ENCODE assay signal across 10 cellular contexts in the genomic region with DNA sequence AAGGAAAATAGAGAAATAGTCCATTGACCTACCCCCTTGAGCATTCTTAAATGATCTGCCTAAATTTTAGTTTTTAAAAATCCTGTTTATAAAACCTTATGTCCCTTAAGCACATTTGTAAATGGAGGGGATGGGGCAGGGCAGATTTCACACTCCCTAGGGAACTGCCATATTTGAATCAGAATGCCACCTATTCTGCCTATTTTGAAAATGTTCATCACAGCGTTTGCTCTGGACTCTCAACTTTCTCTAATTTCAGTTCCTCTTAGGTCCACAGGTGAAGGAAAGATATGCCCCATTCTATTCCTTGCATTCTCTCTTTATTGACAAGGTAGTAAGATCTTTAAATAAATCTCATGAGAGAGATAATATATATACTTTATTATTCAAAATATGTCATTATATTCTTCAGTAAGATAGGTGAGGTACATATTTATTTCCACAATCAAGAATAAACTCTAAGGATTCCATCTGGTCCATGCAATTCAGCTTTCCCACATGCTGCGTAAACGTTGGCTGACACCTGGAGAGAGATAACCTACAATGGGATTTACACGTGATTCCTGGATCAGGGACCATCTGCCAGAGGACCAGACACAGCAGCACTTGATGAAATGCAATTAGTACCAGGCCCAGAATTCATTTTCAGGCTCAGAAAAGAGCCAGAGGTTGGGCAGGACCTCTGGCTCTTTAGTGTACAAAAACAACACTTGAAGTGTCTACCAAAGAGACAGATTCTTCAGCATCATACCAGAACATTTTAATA. TPM values are rescaled to one million over a fixed set of nuclear protein-coding genes. Genes with fewer than 3 reads are reported as not detected.
DNase-seq lines count a peak whose midpoint lies in the region; ATAC-seq, FAIRE-seq and TF ChIP-seq lines count a peak whose summit lies in the region.
"Had no signal": no experiment of that assay in that cellular context is flagged by ENCODE, and none has a peak within 500 bp of the region (broad histone marks: within the 10 kb centered on the region; RNA-seq: fewer than 3 reads in every experiment).

No MANE protein-coding gene starts in this region.

- H3K27me3 Mint-ChIP-seq in CD8-positive, alpha-beta memory T cell = peaks cover 0 to 1% of the 10 kb centered on the region in 2 donors

- H3K9ac ChIP-seq in keratinocyte (ENCODE audit: control insufficient read depth, extremely low read depth, insufficient read depth, low read length) = no peak overlapping the region

- dilution Hi-C loops in keratinocyte (cut with MboI; ENCODE audit: extremely low pct_ligation_motif_present, low sequenced_read_pairs) = no loop called here

- in situ Hi-C loops in Panc1 (cut with HindIII; ENCODE audit: low pct_unique_long_range_greater_than_20kb, low sequenced_read_pairs) = no loop called here

- no peak overlapping the region for H3K4me3 ChIP-seq in CD8-positive, alpha-beta memory T cell (ENCODE audit: low read length)
- H3K4me3 ChIP-seq in GM06990 (replicated peaks; ENCODE audit: low read depth, low read length) (no peak overlapping the region; the same call in 1 of the 2 replicates), Panc1 (ENCODE audit: low read depth in 2 of 2, low read length in 2 of 2) (no peak overlapping the region), keratinocyte (ENCODE audit: control insufficient read depth in 2 of 3, extremely low read depth in 1 of 3, insufficient read depth in 2 of 3, low read depth in 1 of 3, low read length in 3 of 3) (peak overlapping the region in 1 of 3 experiments; percentile 17), esophagus muscularis mucosa (no peak overlapping the region)

- no peaks in the 10 kb centered on the region for H3K36me3 ChIP-seq in CD8-positive, alpha-beta memory T cell (ENCODE audit: insufficient read depth, low read length)
- H3K36me3 ChIP-seq in GM06990 (ENCODE audit: control insufficient read depth, insufficient read depth, low read length) = no peaks in the 10 kb centered on the region
- H3K36me3 ChIP-seq in Panc1 (ENCODE audit: control insufficient read depth, insufficient read depth, low read length) = peaks cover 6% of the 10 kb centered on the region; the same call in 1 of the 2 replicates
- H3K36me3 ChIP-seq in keratinocyte (ENCODE audit: control insufficient read depth in 2 of 2, extremely low read depth in 1 of 2, insufficient read depth in 2 of 2, low read length in 2 of 2) = no peaks in the 10 kb centered on the region
- no peaks in the 10 kb centered on the region for H3K36me3 ChIP-seq in esophagus muscularis mucosa

- H3K4me3 Mint-ChIP-seq in CD8-positive, alpha-beta memory T cell = peak overlapping the region; percentile 89 to 96 (median 93)

- no peak for TF ChIP-seq POLR2A in esophagus muscularis mucosa (IDR thresholded peaks at IDR 0.05; ENCODE audit: low read depth)

- H2AFZ ChIP-seq in keratinocyte (ENCODE audit: control insufficient read depth, low read length) = no peak overlapping the region

- no peaks in the 10 kb centered on the region for H3K9me1 ChIP-seq in keratinocyte (ENCODE audit: control insufficient read depth, extremely low read depth, insufficient read depth, low read length)

- no peak for TF ChIP-seq EP300 in esophagus muscularis mucosa (IDR thresholded peaks at IDR 0.05)

- FAIRE-seq in keratinocyte (lab: Jason Lieb, UNC) = no peak

- BruUV-seq in Panc1 (replicated peaks; lab: Mats Ljungman, UMichigan) = TSS peak; percentile 79

- TF ChIP-seq CTCF in GM06990 (IDR thresholded peaks at IDR 0.05; ENCODE audit: insufficient read depth, low read length, poor library complexity, severe bottlenecking) (no peak), Panc1 (IDR thresholded peaks at IDR 0.05) (no peak), keratinocyte (optimal IDR thresholded peaks at IDR 0.05 in 1 of 3, IDR thresholded peaks at IDR 0.05 in 1 of 3, conservative IDR thresholded peaks at IDR 0.05 in 1 of 3; ENCODE audit: extremely low read depth in 1 of 3, insufficient read depth in 2 of 3, low read length in 3 of 3) (no peak), esophagus muscularis mucosa (IDR thresholded peaks at IDR 0.05) (no peak)

- POLR2A ChIA-PET in CD8-positive, alpha-beta memory T cell (lab: Charles Lee) = no interaction called here
- POLR2A ChIA-PET in Panc1 (lab: Charles Lee) = no interaction called here

- H3K27ac Mint-ChIP-seq in CD8-positive, alpha-beta memory T cell = peak overlapping the region; percentile 30 to 93 (median 90)

- H3K36me3 Mint-ChIP-seq in CD8-positive, alpha-beta memory T cell = peaks cover 0 to 4% (median 0%) of the 10 kb centered on the region in 3 donors

- H3K4me1 ChIP-seq in CD8-positive, alpha-beta memory T cell (ENCODE audit: insufficient read depth, low read length) = peaks cover 41% of the 10 kb centered on the region
- H3K4me1 ChIP-seq in Panc1 (ENCODE audit: control insufficient read depth, insufficient read depth, low read length) (peaks cover 25% of the 10 kb centered on the region), keratinocyte (ENCODE audit: control insufficient read depth, extremely low read depth, insufficient read depth, low read length) (peaks cover 9% of the 10 kb centered on the region), esophagus muscularis mucosa (peaks cover 15 to 37% (median 36%) of the 10 kb centered on the region in 4 donors)

- 87% methylated on average over 4 of the region's 4 CpGs for WGBS in esophagus muscularis mucosa

- intact Hi-C loops in Panc1 (cut with micrococcal nuclease; ENCODE audit: unreplicated experiment) = loop anchor here (10.0 kb wide), 1 partner anchor 113 kb away; no protein-coding TSS in a partner anchor
- intact Hi-C loops in esophagus muscularis mucosa (cut with DNase I) = loop anchor here (2.0 to 5.0 kb wide), 2 partner anchors 133 to 149 kb away; no protein-coding TSS in a partner anchor

- peak overlapping the region; percentile 7 for H3K4me2 ChIP-seq in keratinocyte (ENCODE audit: control insufficient read depth, extremely low read depth, insufficient read depth, low read depth, low read length)

- H3K79me2 ChIP-seq in keratinocyte (ENCODE audit: control insufficient read depth, insufficient read depth, low read length) = peaks cover 5% of the 10 kb centered on the region

- no peaks in the 10 kb centered on the region for H3K9me3 Mint-ChIP-seq in CD8-positive, alpha-beta memory T cell

- ATAC-seq in Panc1 (no peak), GM21576 (IDR thresholded peaks at IDR 0.05; ENCODE audit: unreplicated experiment) (no peak), HG03175 (IDR thresholded peaks at IDR 0.05; ENCODE audit: unreplicated experiment) (no peak)

- peaks cover 57 to 72% (median 71%) of the 10 kb centered on the region in 3 donors for H3K4me1 Mint-ChIP-seq in CD8-positive, alpha-beta memory T cell

- H3K27ac ChIP-seq in CD8-positive, alpha-beta memory T cell (ENCODE audit: low read depth, low read length) = no peak overlapping the region
- H3K27ac ChIP-seq in Panc1 (ENCODE audit: low read length) (peak overlapping the region; percentile 29; the same call in 1 of the 2 replicates), keratinocyte (ENCODE audit: control insufficient read depth, insufficient read depth, low read length) (no peak overlapping the region), esophagus muscularis mucosa (replicated peaks in 1 of 4) (no peak overlapping the region)

- H4K20me1 ChIP-seq in keratinocyte (ENCODE audit: control insufficient read depth, extremely low read depth, insufficient read depth, low read length) = no peaks in the 10 kb centered on the region

- no peak for DNase-seq in CD8-positive, alpha-beta memory T cell
- peak; percentile 28 for DNase-seq in GM06990 (ENCODE audit: extremely low read depth, insufficient read length)
- DNase-seq in Panc1 (ENCODE audit: low read depth, low spot score) = no peak
- DNase-seq in keratinocyte (ENCODE audit: low read depth, low spot score) = no peak
- no peak for DNase-seq in esophagus muscularis mucosa (ENCODE audit: extremely low spot score)
- no peak for DNase-seq in NCI-H2107 (lab: John Stamatoyannopoulos, UW)
- DNase-seq: activated gamma-delta T cell, T1000 had no signal

- CTCF ChIA-PET in CD8-positive, alpha-beta memory T cell (lab: Charles Lee) = interaction anchor here (0.8 to 1.0 kb wide), 2 partner anchors 10 to 94 kb away, joined by 3 read pairs; no protein-coding TSS in a partner anchor
- CTCF ChIA-PET in Panc1 (lab: Charles Lee) = interaction anchor here (1.6 kb wide), 1 partner anchor 133 kb away, joined by 5 read pairs; no protein-coding TSS in a partner anchor

- H3K9me3 ChIP-seq in CD8-positive, alpha-beta memory T cell (ENCODE audit: low read length) = no peaks in the 10 kb centered on the region
- H3K9me3 ChIP-seq in Panc1 (ENCODE audit: control insufficient read depth, insufficient read depth, low read depth, low read length) = no peaks in the 10 kb centered on the region
- H3K9me3 ChIP-seq in keratinocyte (ENCODE audit: control insufficient read depth, low read depth, low read length) = no peaks in the 10 kb centered on the region
- H3K9me3 ChIP-seq in esophagus muscularis mucosa = no peaks in the 10 kb centered on the region

- H3K27me3 ChIP-seq in CD8-positive, alpha-beta memory T cell (ENCODE audit: insufficient read depth, low read length, poor library complexity, severe bottlenecking) = no peaks in the 10 kb centered on the region
- H3K27me3 ChIP-seq in GM06990 (replicated peaks; ENCODE audit: control insufficient read depth, insufficient read depth, low read length) = no peaks in the 10 kb centered on the region
- no peaks in the 10 kb centered on the region for H3K27me3 ChIP-seq in Panc1 (ENCODE audit: control insufficient read depth, insufficient read depth, low read length)
- H3K27me3 ChIP-seq in keratinocyte (ENCODE audit: control insufficient read depth, extremely low read depth, insufficient read depth, low read length) = no peaks in the 10 kb centered on the region
- H3K27me3 ChIP-seq in esophagus muscularis mucosa = peaks cover 0 to 3% (median 0%) of the 10 kb centered on the region in 4 donors

RNA-seq across cellular contexts. Expression of a gene that starts 1.2 kb away (rescaled TPM):
- 10 to 100 TPM; 25.3 to 28.9 TPM for total RNA-seq in CD8-positive, alpha-beta memory T cell
- polyA plus RNA-seq in CD8-positive, alpha-beta memory T cell = 25.4 TPM
- total RNA-seq in Panc1 (2021; ENCODE audit: unreplicated experiment) = 85.4 TPM
- polyA plus RNA-seq in Panc1 (2012; ENCODE audit: insufficient read length) = 31.2 TPM
- polyA plus RNA-seq in keratinocyte = 7.4 to 14.7 TPM (median 11.2 TPM) in 3 replicates
- 5.4 TPM for polyA plus RNA-seq in keratinocyte (2011; ENCODE audit: low read depth)
- polyA plus RNA-seq in keratinocyte (2011; cell fraction: cytosol; rRNA removed) = 5.9 and 9.3 TPM in 2 replicates
- 7.9 and 10.3 TPM in 2 replicates for polyA plus RNA-seq in keratinocyte (2011; cell fraction: nucleus; rRNA removed)
- 3.4 and 12.2 TPM in 2 replicates for polyA plus RNA-seq in keratinocyte (2012; ENCODE audit: low replicate concordance)
- polyA minus RNA-seq in keratinocyte = 5.6 to 18.5 TPM (median 8.3 TPM) in 3 replicates
- polyA minus RNA-seq in keratinocyte (2011; cell fraction: cytosol; rRNA and poly(A)+ RNA removed) = 34.3 TPM
- polyA minus RNA-seq in keratinocyte (2011; cell fraction: nucleus; rRNA and poly(A)+ RNA removed) = 18.4 and 21.7 TPM in 2 replicates
- total RNA-seq in esophagus muscularis mucosa = 10 to 100 TPM; 49.0 to 76.2 (median 62.2) TPM
